In the genomic region with DNA sequence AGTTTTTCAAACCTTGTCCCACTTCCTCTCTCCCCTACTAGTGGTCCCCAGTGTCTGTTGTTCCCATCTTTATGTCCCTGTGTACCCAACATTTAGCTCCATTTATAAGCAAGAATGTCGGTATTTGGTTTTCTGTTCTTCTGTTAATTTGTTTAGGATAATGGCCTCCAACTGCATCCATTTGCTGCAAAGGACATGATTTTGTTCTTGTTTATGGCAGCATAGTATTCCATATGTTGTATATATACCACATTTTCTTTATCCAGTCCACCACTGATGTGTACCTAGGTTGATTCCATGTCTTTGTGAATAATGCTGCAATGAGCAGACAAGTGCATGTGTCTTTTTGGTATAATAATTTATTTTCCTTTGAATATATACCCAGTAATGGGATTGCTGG, we compare ENCODE assay signal across 10 cellular contexts. TPM values are rescaled to one million over a fixed set of nuclear protein-coding genes. Genes with fewer than 3 reads are reported as not detected.
"Had no signal": no experiment of that assay in that cellular context is flagged by ENCODE, and none has a peak within 500 bp of the region (broad histone marks: within the 10 kb centered on the region; RNA-seq: fewer than 3 reads in every experiment).

No MANE protein-coding gene starts in this region.

- H3K4me2 ChIP-seq: GM23338, KMS-11 had no signal

- H3K9ac ChIP-seq: KMS-11 had no signal

- H2AFZ ChIP-seq: GM23338 had no signal

- ATAC-seq: GM23338, HCT116 had no signal

- DNase-seq: H7, IMR-90, Kasumi-1, KBM-7 had no signal

- H3K4me3 ChIP-seq: GM23338, HAP-1 had no signal

- H3K27ac ChIP-seq: KMS-11 had no signal

- H3K9me3 ChIP-seq: HAP-1 had no signal

- H3K36me3 ChIP-seq: HAP-1 had no signal

RNA-seq across cellular contexts. Expression of a gene that starts 52.2 kb away (rescaled TPM):
- total RNA-seq: GM23338, H1, H7, HT-29, IMR-90 had no signal
- polyA plus RNA-seq: GM23338, H1, IMR-90 had no signal
